ENCODE assay signal across 8 cellular contexts in genomic region chr6:36985963-36986703, GRCh38. TPM values are rescaled to one million over a fixed set of nuclear protein-coding genes. Genes with fewer than 3 reads are reported as not detected.
DNase-seq lines count a peak whose midpoint lies in the region; ATAC-seq and TF ChIP-seq lines count a peak whose summit lies in the region.

Gene MTCH1, minus strand, starts transcription at chr6:36986196. Its CDS starts 23 bp downstream, at chr6:36986173.

- peak; percentile 0 for TF ChIP-seq CTCF in liver (IDR thresholded peaks at IDR 0.05; ENCODE audit: low read depth, low read length, missing input control)

- peak within 1 kb of the TSS; percentile 96 for H3K4me2 ChIP-seq in BLaER1

- H3K4me1 ChIP-seq in BLaER1 (peaks cover 44% of the 10 kb centered on the region), liver (ENCODE audit: control insufficient read depth in 4 of 4, insufficient read depth in 4 of 4, low read length in 3 of 4) (peaks cover 6 to 30% (median 17%) of the 10 kb centered on the region in 4 donors)

- H3K4me3 ChIP-seq in BLaER1, result peak within 1 kb of the TSS; percentile 99
- H3K4me3 ChIP-seq in liver (ENCODE audit: low read depth in 1 of 3, low read length in 3 of 3), result peak within 1 kb of the TSS; percentile 88 to 96 (median 93)

- ATAC-seq in HG03457 (IDR thresholded peaks at IDR 0.05; ENCODE audit: unreplicated experiment), result peak; percentile 60

- peak within 1 kb of the TSS; percentile 99 for H3K27ac ChIP-seq in BLaER1
- peak within 1 kb of the TSS; percentile 86 to 97 for H3K27ac ChIP-seq in liver (ENCODE audit: low read depth in 1 of 2, low read length in 2 of 2)

- H3K36me3 ChIP-seq in BLaER1 (peaks cover 21% of the 10 kb centered on the region), liver (ENCODE audit: control insufficient read depth in 4 of 4, insufficient read depth in 3 of 4, low read depth in 1 of 4, low read length in 3 of 4) (no peaks in the 10 kb centered on the region)

- no peaks in the 10 kb centered on the region for H3K9me3 ChIP-seq in BLaER1
- H3K9me3 ChIP-seq in liver (ENCODE audit: control insufficient read depth in 4 of 4, low read length in 3 of 4), result no peaks in the 10 kb centered on the region

- under 1% methylated on average over 90 of the region's 90 CpGs for WGBS in liver

- DNase-seq in GM19240 (ENCODE audit: insufficient read length, low spot score), result peak; percentile 95
- DNase-seq in NCI-H69 (lab: John Stamatoyannopoulos, UW), result peak; percentile 97
- DNase-seq in activated CD4-positive, alpha-beta T cell treated with anti-CD3 and anti-CD28 coated beads, Interleukin-2, amount 50 U/mL, for 24 hours (ENCODE audit: low read depth in 1 of 2, low spot score in 1 of 2), result peak; percentile 79 to 85
- peak; percentile 79 for DNase-seq in dedifferentiated amniotic fluid mesenchymal stem cell (ENCODE audit: extremely low spot score)
- peak; percentile 86 for DNase-seq in stimulated activated CD4-positive, alpha-beta T cell treated with anti-CD3 and anti-CD28 coated beads, Interleukin-4, amount 100 ng/mL, for 1 hour

- H3K27me3 ChIP-seq in BLaER1, result no peaks in the 10 kb centered on the region
- no peaks in the 10 kb centered on the region for H3K27me3 ChIP-seq in liver (ENCODE audit: control insufficient read depth in 4 of 4, insufficient read depth in 4 of 4, low read length in 3 of 4)

- peaks cover 41% of the 10 kb centered on the region for H4K20me1 ChIP-seq in BLaER1

- TF ChIP-seq RAD21 in liver (IDR thresholded peaks at IDR 0.05), result peak in 1 of 2 donors; percentile 17

- H3K9ac ChIP-seq in BLaER1, result peak within 1 kb of the TSS; percentile 96
- H3K9ac ChIP-seq in liver (ENCODE audit: low read depth in 1 of 2, low read length in 2 of 2), result peak within 1 kb of the TSS; percentile 94 to 97

TF ChIP-seq in liver, 16 proteins besides CTCF, POLR2A, EP300 and RAD21:
- no peak for TF ChIP-seq FOXA2 (IDR thresholded peaks at IDR 0.05)
- TF ChIP-seq FOXA1 (IDR thresholded peaks at IDR 0.05), result no peak
- TF ChIP-seq HNF4G (IDR thresholded peaks at IDR 0.05), result no peak
- peak; percentile 79 for TF ChIP-seq YY1 (IDR thresholded peaks at IDR 0.05)
- no peak for TF ChIP-seq NR2F2 (IDR thresholded peaks at IDR 0.05)
- TF ChIP-seq EGR1 (IDR thresholded peaks at IDR 0.05; ENCODE audit: low read depth in 2 of 2), result peak; percentile 54 to 60
- TF ChIP-seq ZBTB33 (IDR thresholded peaks at IDR 0.05), result no peak
- TF ChIP-seq GABPA (IDR thresholded peaks at IDR 0.05 in 1 of 2, conservative IDR thresholded peaks at IDR 0.05 in 1 of 2), result no peak
- no peak for TF ChIP-seq ATF3 (IDR thresholded peaks at IDR 0.05)
- TF ChIP-seq SP1 (IDR thresholded peaks at IDR 0.05), result peak; percentile 35
- TF ChIP-seq JUND (IDR thresholded peaks at IDR 0.05), result no peak
- TF ChIP-seq REST (IDR thresholded peaks at IDR 0.05), result peak; percentile 91
- TF ChIP-seq HNF4A (conservative IDR thresholded peaks at IDR 0.05), result no peak
- TF ChIP-seq TAF1 (conservative IDR thresholded peaks at IDR 0.05), result peak; percentile 78
- no peak for TF ChIP-seq RXRA (IDR thresholded peaks at IDR 0.05)
- no peak for TF ChIP-seq MAX (IDR thresholded peaks at IDR 0.05)

RNA-seq across cellular contexts. Expression of gene MTCH1, which starts in this region (rescaled TPM):
- 10 to 100 TPM; 72.8 to 79.6 TPM for total RNA-seq in liver
- 10 to 100 TPM; 61.5 to 75.4 TPM for polyA plus RNA-seq in liver

Comparison
In these comparisons a context has a peak if more than half of its experiments do, and no peak if none do; other contexts are left out.
1. Peak in every context shown above with its lines: DNase-seq, ATAC-seq, H3K4me3 ChIP-seq and H3K27ac ChIP-seq.